In genomic region chr20:46307139-46307998, GRCh38 we compare ENCODE assay signal across 8 cellular contexts. TPM values are rescaled to one million over a fixed set of nuclear protein-coding genes. Genes with fewer than 3 reads are reported as not detected.
DNase-seq lines count a peak whose midpoint lies in the region; ATAC-seq and TF ChIP-seq lines count a peak whose summit lies in the region.

No MANE protein-coding gene starts in this region.

- no peak overlapping the region for H3K27ac Mint-ChIP-seq in endodermal cell

- 2 to 11% methylated on average over 6 to 90 of the region's 90 CpGs for WGBS in endodermal cell (ENCODE audit: insufficient coverage in 1 of 2, insufficient read length in 1 of 2), 2 experiments
- 2 to 3% methylated on average over 72 to 78 of the region's 90 CpGs for WGBS in mesodermal cell (ENCODE audit: insufficient coverage in 2 of 2), 2 experiments

- H3K27ac ChIP-seq in endodermal cell (ENCODE audit: low read depth, low read length) (no peak overlapping the region), mesodermal cell (ENCODE audit: low read depth, low read length, severe bottlenecking) (no peak overlapping the region)

- ATAC-seq in HG02678 (IDR thresholded peaks at IDR 0.05; ENCODE audit: unreplicated experiment): peak; percentile 66
- no peak for ATAC-seq in HG02884 (IDR thresholded peaks at IDR 0.05; ENCODE audit: unreplicated experiment)

- H3K27me3 ChIP-seq in endodermal cell (ENCODE audit: control insufficient read depth, insufficient read depth, low read length, poor library complexity, severe bottlenecking): peaks cover 74% of the 10 kb centered on the region

- H3K4me3 Mint-ChIP-seq in endodermal cell: peak overlapping the region; percentile 36

- DNase-seq in DMS 273 (lab: John Stamatoyannopoulos, UW; ENCODE audit: unreplicated experiment) (peak; percentile 92), NCI-H526 treated with DMSO at 0.1 percent for 48 hours (lab: John Stamatoyannopoulos, UW) (peak; percentile 33), endodermal cell (peak; percentile 90)
- DNase-seq in activated CD8-positive, alpha-beta memory T cell treated with anti-CD3 and anti-CD28 coated beads for 1 hour (ENCODE audit: extremely low read depth in 1 of 2, low read depth in 1 of 2): peak; percentile 38 to 65
- DNase-seq in stimulated activated CD8-positive, alpha-beta memory T cell treated with anti-CD3 and anti-CD28 coated beads, Interleukin-4, amount 100 ng/mL, for 24 hours (ENCODE audit: low read depth): peak; percentile 60

- H3K36me3 ChIP-seq in endodermal cell (ENCODE audit: control insufficient read depth, insufficient read depth, low read length): no peaks in the 10 kb centered on the region
- H3K36me3 ChIP-seq in mesodermal cell (ENCODE audit: control insufficient read depth, insufficient read depth, low read length): no peaks in the 10 kb centered on the region

- no peaks in the 10 kb centered on the region for H3K36me3 Mint-ChIP-seq in endodermal cell (ENCODE audit: low read depth)

- peaks cover 86% of the 10 kb centered on the region for H3K27me3 Mint-ChIP-seq in endodermal cell (ENCODE audit: insufficient read depth)

- H3K9me3 Mint-ChIP-seq in endodermal cell: no peaks in the 10 kb centered on the region

- H3K9me3 ChIP-seq in endodermal cell (ENCODE audit: control insufficient read depth, low read length) (no peaks in the 10 kb centered on the region), mesodermal cell (ENCODE audit: control insufficient read depth, low read length) (no peaks in the 10 kb centered on the region)

- H3K9ac ChIP-seq in endodermal cell (ENCODE audit: extremely low read depth, low read length, poor library complexity, severe bottlenecking): no peak overlapping the region

- H3K4me1 ChIP-seq in endodermal cell (ENCODE audit: control insufficient read depth, insufficient read depth, low read length) (no peaks in the 10 kb centered on the region), mesodermal cell (ENCODE audit: control insufficient read depth, insufficient read depth, low read length, poor library complexity, severe bottlenecking) (peaks cover 3% of the 10 kb centered on the region)

- TF ChIP-seq CTCF in endodermal cell (conservative IDR thresholded peaks at IDR 0.05): peak; percentile 96

- H3K4me1 Mint-ChIP-seq in endodermal cell: peaks cover 6% of the 10 kb centered on the region

- H3K4me3 ChIP-seq in endodermal cell (ENCODE audit: low read length) (peak overlapping the region; percentile 62), mesodermal cell (ENCODE audit: extremely low read depth, insufficient read depth, low read length, poor library complexity, severe bottlenecking) (peak overlapping the region; percentile 39)

RNA-seq across cellular contexts. Expression of gene CDH22, which starts 0.9 kb away (rescaled TPM):
- total RNA-seq in endodermal cell: under 1 TPM; 0.22 to 0.77 TPM
- 0.68 TPM for polyA plus RNA-seq in endodermal cell (2013, experiment 1 of 2)
- polyA plus RNA-seq in endodermal cell (2013, experiment 2 of 2): 0.83 TPM
- polyA plus RNA-seq in mesodermal cell (2013, experiment 1 of 2): 0.29 TPM
- 0.15 TPM for polyA plus RNA-seq in mesodermal cell (2013, experiment 2 of 2)

Comparison
In these comparisons a context has a peak if more than half of its experiments do, and no peak if none do; other contexts are left out.
1. DNase-seq: peak in every context shown above with its lines; median percentile 92 in DMS 273; 90 in endodermal cell; 60 in stimulated activated CD8-positive, alpha-beta memory T cell treated with anti-CD3 and anti-CD28 coated beads, Interleukin-4, amount 100 ng/mL, for 24 hours; 52 in activated CD8-positive, alpha-beta memory T cell treated with anti-CD3 and anti-CD28 coated beads for 1 hour; 33 in NCI-H526 treated with DMSO at 0.1 percent for 48 hours.